In the genomic region with DNA sequence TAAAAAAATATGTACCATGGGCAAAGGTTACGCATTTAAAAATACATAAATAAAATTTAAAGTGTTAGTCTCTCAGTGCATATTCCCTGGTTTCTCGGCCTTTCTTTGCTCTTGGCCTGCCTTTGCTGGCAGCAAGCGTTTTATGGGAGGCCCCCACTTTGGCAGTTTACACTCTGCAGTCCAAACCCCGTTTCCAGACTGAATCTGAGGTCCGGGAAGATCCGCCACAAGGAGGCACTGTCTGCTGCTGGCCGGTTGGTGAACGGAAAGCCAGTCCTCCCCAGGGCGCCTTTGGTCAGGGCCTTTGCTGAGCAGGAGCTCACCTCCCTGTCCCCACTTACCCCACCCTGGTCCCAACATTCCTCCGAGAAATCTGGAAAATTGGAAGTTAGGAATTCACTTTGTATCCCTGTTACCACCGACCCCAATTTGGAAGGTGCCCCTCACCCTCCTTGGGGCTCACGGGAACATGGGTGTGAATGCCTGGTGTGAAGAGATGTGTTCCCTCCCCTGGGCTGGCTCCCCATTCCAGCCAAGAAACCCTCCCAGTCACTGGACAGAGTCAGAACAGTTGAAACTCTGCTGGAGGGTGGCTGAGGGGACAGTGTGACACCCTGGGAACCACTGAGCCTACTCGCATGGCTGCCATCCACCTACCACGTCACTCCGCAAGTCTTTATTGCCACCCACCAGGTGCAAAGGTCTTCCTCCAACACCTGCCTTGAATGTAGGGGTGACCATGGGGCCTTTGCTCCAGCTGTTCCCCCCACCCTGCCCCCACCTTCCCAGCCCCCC, we compare ENCODE assay signal across 8 cellular contexts.
DNase-seq lines count a peak whose midpoint lies in the region; ATAC-seq and TF ChIP-seq lines count a peak whose summit lies in the region.

No MANE protein-coding gene starts in this region.

- no peak overlapping the region for H3K4me3 ChIP-seq in OCI-LY3 (ENCODE audit: low read length)

- H2AFZ ChIP-seq in OCI-LY3 (ENCODE audit: low read depth, low read length) = no peak overlapping the region

- H3K79me2 ChIP-seq in OCI-LY3 (ENCODE audit: low read length) = no peaks in the 10 kb centered on the region

- ATAC-seq in GM19397 (IDR thresholded peaks at IDR 0.05; ENCODE audit: unreplicated experiment) = no peak
- no peak for ATAC-seq in GM21576 (IDR thresholded peaks at IDR 0.05; ENCODE audit: unreplicated experiment)

- TF ChIP-seq CTCF in OCI-LY3 (IDR thresholded peaks at IDR 0.05; ENCODE audit: low read depth, low read length) = peak; percentile 90

- no peak overlapping the region for H3K9ac ChIP-seq in OCI-LY3 (ENCODE audit: low read length)

- H3K4me2 ChIP-seq in OCI-LY3 (ENCODE audit: low read length) = no peak overlapping the region

- no peaks in the 10 kb centered on the region for H4K20me1 ChIP-seq in OCI-LY3 (ENCODE audit: insufficient read depth, low read length)

- no peaks in the 10 kb centered on the region for H3K9me3 ChIP-seq in OCI-LY3 (ENCODE audit: insufficient read depth, low read length)

- H3K36me3 ChIP-seq in OCI-LY3 (replicated peaks; ENCODE audit: low read depth, low read length) = peaks cover 12% of the 10 kb centered on the region

- H3K27me3 ChIP-seq in OCI-LY3 (ENCODE audit: low read depth, low read length) = no peaks in the 10 kb centered on the region

- no peaks in the 10 kb centered on the region for H3K4me1 ChIP-seq in OCI-LY3 (ENCODE audit: low read length)

- no peak overlapping the region for H3K27ac ChIP-seq in OCI-LY3 (ENCODE audit: low read length)

- DNase-seq in NCI-H2227 (lab: John Stamatoyannopoulos, UW; ENCODE audit: unreplicated experiment) (peak; percentile 34), NCI-H2227 treated with DMSO at 0.1 percent for 48 hours (lab: John Stamatoyannopoulos, UW) (no peak), glomerular visceral epithelial cell (ENCODE audit: extremely low spot score) (peak; percentile 36), pons (ENCODE audit: low spot score) (peak; percentile 35)
- DNase-seq in activated naive CD4-positive, alpha-beta T cell (lab: John Stamatoyannopoulos, UW) = peak in 3 of 4 experiments; percentile 34 to 55 (median 43)
